In genomic region chr15:74162196-74162536, GRCh38 we compare ENCODE assay signal across 8 cellular contexts. TPM values are rescaled to one million over a fixed set of nuclear protein-coding genes. Genes with fewer than 3 reads are reported as not detected.
"Had no signal": no experiment of that assay in that cellular context is flagged by ENCODE, and none has a peak within 500 bp of the region (broad histone marks: within the 10 kb centered on the region; RNA-seq: fewer than 3 reads in every experiment).

No MANE protein-coding gene starts in this region.

RNA-seq across cellular contexts. Expression of gene ISLR, which starts 11.3 kb away (rescaled TPM):
- total RNA-seq: OCI-LY7, PC-3, PC-9, SJSA1, SK-MEL-5 had no signal

RNA-seq across cellular contexts. Expression of gene ISLR2, which starts 31.8 kb away (rescaled TPM):
- total RNA-seq: OCI-LY7, SJCRH30, SJSA1, SK-MEL-5 had no signal

RNA-seq across cellular contexts. Expression of gene STRA6, which starts 40.4 kb away (rescaled TPM):
- total RNA-seq: OCI-LY7, Right ventricle myocardium inferior, Right ventricle myocardium superior, SK-MEL-5 had no signal
